ENCODE assay signal across 15 cellular contexts in the genomic region with DNA sequence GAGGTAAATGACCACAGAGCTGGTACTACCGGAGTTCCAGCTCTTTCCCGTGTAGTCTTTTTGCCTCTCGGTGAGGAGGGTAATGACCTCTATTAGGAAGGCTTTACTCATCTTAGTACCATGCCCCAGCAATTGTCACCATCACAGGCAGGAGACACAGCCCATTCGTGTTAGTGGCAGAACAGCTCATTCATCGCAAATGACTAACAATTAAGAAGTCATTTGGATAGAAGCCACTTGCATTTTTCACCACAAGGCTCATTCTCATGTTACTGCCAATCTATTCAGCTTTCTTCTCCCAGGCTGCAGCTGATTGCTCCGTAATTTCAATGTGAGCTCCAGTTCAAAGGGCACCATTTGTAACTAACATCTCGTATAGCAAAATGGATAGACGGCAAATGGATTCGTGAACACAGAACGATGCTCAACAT.
A peak's percentile ranks its signal among the peaks of the same experiment; 100 is the strongest.
DNase-seq lines count a peak whose midpoint lies in the region; ATAC-seq, FAIRE-seq and TF ChIP-seq lines count a peak whose summit lies in the region.
"Had no signal": no experiment of that assay in that cellular context is flagged by ENCODE, and none has a peak within 500 bp of the region (broad histone marks: within the 10 kb centered on the region; RNA-seq: fewer than 3 reads in every experiment).

No MANE protein-coding gene starts in this region.

- CTCF ChIA-PET in AG04449 (lab: Yijun Ruan, JAX): interaction anchor here (0.9 to 5.3 kb wide), 6 partner anchors 8 to 129 kb away, joined by 4 to 30 read pairs (median 4); no protein-coding TSS in a partner anchor
- CTCF ChIA-PET in H1 (lab: Charles Lee; ENCODE audit: partially characterized antibody): interaction anchor here (0.8 to 2.7 kb wide), 3 partner anchors 11 to 28 kb away, joined by 3 to 14 read pairs (median 3); no protein-coding TSS in a partner anchor

- H4K20me1 ChIP-seq in H1 (replicated peaks in 1 of 2; ENCODE audit: control insufficient read depth in 1 of 2, insufficient read depth in 2 of 2, low read length in 2 of 2): no peaks in the 10 kb centered on the region

- no peak overlapping the region for H3K18ac ChIP-seq in H1 (ENCODE audit: extremely low read depth, low read length)

- no peak overlapping the region for H2AK5ac ChIP-seq in H1 (ENCODE audit: low read depth, low read length)

- peak overlapping the region; percentile 48; the same call in 1 of the 2 replicates for H2AFZ ChIP-seq in H1 (ENCODE audit: low read length)
- H2AFZ ChIP-seq: hepatocyte had no signal

- no peak overlapping the region for H2BK15ac ChIP-seq in H1 (ENCODE audit: low read length)

- no peak overlapping the region for H4K5ac ChIP-seq in H1 (ENCODE audit: insufficient read length, low read depth, low read length)

- H3K79me2 ChIP-seq in H1 (ENCODE audit: control insufficient read depth in 1 of 2, insufficient read depth in 2 of 2, low read length in 2 of 2): no peaks in the 10 kb centered on the region
- H3K79me2 ChIP-seq: hepatocyte had no signal

- no peak overlapping the region for H2BK20ac ChIP-seq in H1 (ENCODE audit: low read length)

- no peak for TF ChIP-seq RAD21 in H1 (IDR thresholded peaks at IDR 0.05 in 1 of 2, conservative IDR thresholded peaks at IDR 0.05 in 1 of 2; ENCODE audit: low read depth in 2 of 2, low read length in 2 of 2)

- POLR2A ChIA-PET in AG04449 (lab: Yijun Ruan, JAX): interaction anchor here (0.7 to 1.8 kb wide), 3 partner anchors 11 to 40 kb away, joined by 3 to 6 read pairs (median 5); no protein-coding TSS in a partner anchor
- POLR2A ChIA-PET in H1 (lab: Charles Lee; ENCODE audit: partially characterized antibody): no interaction called here

- peak; percentile 44 for DNase-seq in AG04449 (ENCODE audit: low read depth, low spot score)
- DNase-seq in H54 (ENCODE audit: insufficient read length, low spot score): no peak
- peak; percentile 96 for DNase-seq in NCI-H69 (lab: John Stamatoyannopoulos, UW)
- DNase-seq in H1 (ENCODE audit: low read depth in 1 of 2, low spot score in 2 of 2): no peak
- no peak for DNase-seq in uterus
- no peak for DNase-seq in prostate gland (ENCODE audit: low spot score)
- no peak for DNase-seq in T-helper 1 cell
- DNase-seq: activated CD4-positive, alpha-beta T cell treated with anti-CD3 and anti-CD28 coated beads, Interleukin-2, amount 50 U/mL, for 4 hours; activated naive CD8-positive, alpha-beta T cell treated with anti-CD3 and anti-CD28 coated beads for 36 hours; NCI-H2227 treated with DMSO at 0.1 percent for 48 hours; stimulated activated CD4-positive, alpha-beta T cell treated with anti-CD3 and anti-CD28 coated beads, Interleukin-4, amount 100 ng/mL, for 24 hours had no signal

- H3K36me3 ChIP-seq in H1 (ENCODE audit: control insufficient read depth in 2 of 4, insufficient read depth in 4 of 4, low read length in 3 of 4): no peaks in the 10 kb centered on the region
- H3K36me3 ChIP-seq in uterus: no peaks in the 10 kb centered on the region
- no peaks in the 10 kb centered on the region for H3K36me3 ChIP-seq in prostate gland

- TF ChIP-seq CTCF in AG04449 (IDR thresholded peaks at IDR 0.05; ENCODE audit: insufficient read depth, low read length, missing control alignments) (no peak), H1 (IDR thresholded peaks at IDR 0.05; ENCODE audit: control extremely low read depth in 1 of 3, insufficient read depth in 1 of 3, low read depth in 1 of 3, low read length in 3 of 3) (no peak), uterus (IDR thresholded peaks at IDR 0.05) (no peak), prostate gland (IDR thresholded peaks at IDR 0.05) (no peak)

- no peak overlapping the region for H3K9ac ChIP-seq in H1 (replicated peaks in 1 of 4; ENCODE audit: extremely low read depth in 1 of 4, low read depth in 3 of 4, low read length in 3 of 4)

- H3K4ac ChIP-seq in H1 (replicated peaks; ENCODE audit: insufficient read length, low read depth, low read length): no peak overlapping the region

- ATAC-seq in esophagus mucosa: no peak

- no peak overlapping the region for H4K91ac ChIP-seq in H1 (replicated peaks; ENCODE audit: insufficient read length, low read length)

- H3K14ac ChIP-seq in H1 (ENCODE audit: insufficient read length): no peak overlapping the region

- 84% methylated on average over 10 of the region's 10 CpGs; no CpG with 5 or more reads in 1 of the 2 experiments for WGBS in H1 (ENCODE audit: extremely low coverage in 1 of 2, insufficient coverage in 1 of 2, insufficient read length in 1 of 2, insufficient replicate concordance in 2 of 2, low coverage in 1 of 2, low lambda C conversion rate in 2 of 2, missing lambda C conversion rate in 1 of 2), 2 experiments
- 35% methylated on average over 10 of the region's 10 CpGs for WGBS in prostate gland

- H3K27me3 ChIP-seq in H1 (replicated peaks in 1 of 4; ENCODE audit: control insufficient read depth in 3 of 4, extremely low read depth in 1 of 4, insufficient read depth in 3 of 4, low read length in 3 of 4) (peaks cover 0 to 1% (median 0%) of the 10 kb centered on the region in 4 experiments; a peak in 1 of 7 replicates), uterus (no peaks in the 10 kb centered on the region), prostate gland (replicated peaks; ENCODE audit: insufficient read depth) (no peaks in the 10 kb centered on the region)
- H3K27me3 ChIP-seq: hepatocyte had no signal

- peak overlapping the region in 1 of 2 experiments; percentile 40; a peak in 1 of 4 replicates for H3K4me2 ChIP-seq in H1 (ENCODE audit: insufficient read depth in 1 of 2, low read depth in 2 of 2, low read length in 2 of 2)
- H3K4me2 ChIP-seq: hepatocyte had no signal

- no peak for TF ChIP-seq EP300 in H1 (IDR thresholded peaks at IDR 0.05; ENCODE audit: borderline replicate concordance in 1 of 2, low read depth in 2 of 2, low read length in 2 of 2)

- H3K56ac ChIP-seq in H1 (replicated peaks; ENCODE audit: insufficient read length, low read depth, low read length): no peak overlapping the region

- H2BK120ac ChIP-seq in H1 (replicated peaks; ENCODE audit: low read depth, low read length): no peak overlapping the region

- H3K27ac ChIP-seq in H1 (ENCODE audit: low read depth, low read length): no peak overlapping the region
- H3K27ac ChIP-seq in uterus: no peak overlapping the region
- no peak overlapping the region for H3K27ac ChIP-seq in prostate gland
- H3K27ac ChIP-seq: C4-2B, hepatocyte had no signal

- H4K8ac ChIP-seq in H1 (ENCODE audit: extremely low read depth, insufficient read depth, low read length): no peak overlapping the region

- H2BK12ac ChIP-seq in H1 (ENCODE audit: low read depth, low read length): no peak overlapping the region

- H3K4me1 ChIP-seq in H1 (replicated peaks in 1 of 4; ENCODE audit: control insufficient read depth in 3 of 4, insufficient read depth in 4 of 4, low read length in 3 of 4): peaks cover 0 to 6% (median 0%) of the 10 kb centered on the region in 4 experiments; a peak in 2 of 7 replicates
- no peaks in the 10 kb centered on the region for H3K4me1 ChIP-seq in uterus
- H3K4me1 ChIP-seq in prostate gland (replicated peaks): no peaks in the 10 kb centered on the region

- H3K4me3 ChIP-seq in AG04449 (ENCODE audit: low read depth, low read length) (no peak overlapping the region), H1 (ENCODE audit: extremely low read depth in 1 of 4, insufficient read depth in 2 of 4, low read depth in 3 of 4, low read length in 4 of 4) (no peak overlapping the region), uterus (no peak overlapping the region), prostate gland (no peak overlapping the region)
- H3K4me3 ChIP-seq: hepatocyte had no signal

- no peak overlapping the region for H2BK5ac ChIP-seq in H1 (ENCODE audit: low read depth, low read length)

- H3K23me2 ChIP-seq in H1 (ENCODE audit: low read depth, low read length): no peaks in the 10 kb centered on the region

- no peak for TF ChIP-seq POLR2A in H54 (IDR thresholded peaks at IDR 0.05; ENCODE audit: low read depth, low read length)
- no peak for TF ChIP-seq POLR2A in H1 (IDR thresholded peaks at IDR 0.05; ENCODE audit: control extremely low read depth in 1 of 2, low read depth in 2 of 2, low read length in 2 of 2)
- TF ChIP-seq POLR2A in uterus (IDR thresholded peaks at IDR 0.05): no peak
- TF ChIP-seq POLR2A in prostate gland (IDR thresholded peaks at IDR 0.05): no peak

- no peaks in the 10 kb centered on the region for H3K79me1 ChIP-seq in H1 (ENCODE audit: low read depth, low read length)

- FAIRE-seq in H54 (lab: Jason Lieb, UNC) (peak; percentile 60), H1 (lab: Jason Lieb, UNC) (no peak)
- FAIRE-seq: HTR-8/SVneo had no signal

- intact Hi-C loops in uterus (cut with DNase I; ENCODE audit: low total_unique reads) (no loop called here), prostate gland (cut with DNase I) (no loop called here)

- H3K9me3 ChIP-seq in H1 (ENCODE audit: insufficient read depth in 2 of 2, low read depth in 1 of 2, low read length in 1 of 2) (no peaks in the 10 kb centered on the region), uterus (no peaks in the 10 kb centered on the region), prostate gland (no peaks in the 10 kb centered on the region)

- H3K23ac ChIP-seq in H1 (ENCODE audit: insufficient read length): no peak overlapping the region

TF ChIP-seq in H1, 55 proteins besides CTCF, POLR2A, EP300 and RAD21 (continues in another document):
- TF ChIP-seq, protein P1, sequence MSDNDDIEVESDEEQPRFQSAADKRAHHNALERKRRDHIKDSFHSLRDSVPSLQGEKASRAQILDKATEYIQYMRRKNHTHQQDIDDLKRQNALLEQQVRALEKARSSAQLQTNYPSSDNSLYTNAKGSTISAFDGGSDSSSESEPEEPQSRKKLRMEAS (IDR thresholded peaks at IDR 0.05): no peak
- no peak for TF ChIP-seq YY1 (IDR thresholded peaks at IDR 0.05; ENCODE audit: low read depth, low read length)
- TF ChIP-seq EGR1 (IDR thresholded peaks at IDR 0.05; ENCODE audit: borderline replicate concordance, low read depth, low read length): no peak
- no peak for TF ChIP-seq CTBP2 (IDR thresholded peaks at IDR 0.05; ENCODE audit: borderline replicate concordance, insufficient read depth, insufficient read length, low read length)
- no peak for TF ChIP-seq SP1 (IDR thresholded peaks at IDR 0.05; ENCODE audit: low read depth, low read length)
- TF ChIP-seq KDM5A (IDR thresholded peaks at IDR 0.05; ENCODE audit: low read length): no peak
- no peak for TF ChIP-seq CHD2 (IDR thresholded peaks at IDR 0.05; ENCODE audit: low read length)
- TF ChIP-seq KDM1A (IDR thresholded peaks at IDR 0.05; ENCODE audit: borderline replicate concordance, low read length): no peak
- TF ChIP-seq JUN (IDR thresholded peaks at IDR 0.05; ENCODE audit: low read depth, low read length): no peak
- no peak for TF ChIP-seq EZH2 (IDR thresholded peaks at IDR 0.05; ENCODE audit: low read depth, low read length, severe bottlenecking)
- TF ChIP-seq, protein P2, sequence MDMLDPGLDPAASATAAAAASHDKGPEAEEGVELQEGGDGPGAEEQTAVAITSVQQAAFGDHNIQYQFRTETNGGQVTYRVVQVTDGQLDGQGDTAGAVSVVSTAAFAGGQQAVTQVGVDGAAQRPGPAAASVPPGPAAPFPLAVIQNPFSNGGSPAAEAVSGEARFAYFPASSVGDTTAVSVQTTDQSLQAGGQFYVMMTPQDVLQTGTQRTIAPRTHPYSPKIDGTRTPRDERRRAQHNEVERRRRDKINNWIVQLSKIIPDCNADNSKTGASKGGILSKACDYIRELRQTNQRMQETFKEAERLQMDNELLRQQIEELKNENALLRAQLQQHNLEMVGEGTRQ (IDR thresholded peaks at IDR 0.05; ENCODE audit: low read length): no peak

Comparison
In these comparisons a context has a peak if more than half of its experiments do, and no peak if none do; other contexts are left out.
1. DNase-seq: peak in AG04449 (single experiment) and NCI-H69 (single experiment); none in H54 (single experiment), H1 (0 of 2), uterus (0 of 2), prostate gland (single experiment) and T-helper 1 cell (0 of 5).